13 cellular contexts compared by ENCODE assay signal in genomic region chr15:45180201-45180600, GRCh38. TPM values are rescaled to one million over a fixed set of nuclear protein-coding genes. Genes with fewer than 3 reads are reported as not detected.
A peak's percentile ranks its signal among the peaks of the same experiment; 100 is the strongest.
DNase-seq lines count a peak whose midpoint lies in the region; ATAC-seq lines count a peak whose summit lies in the region.
"Had no signal": no experiment of that assay in that cellular context is flagged by ENCODE, and none has a peak within 500 bp of the region (broad histone marks: within the 10 kb centered on the region; RNA-seq: fewer than 3 reads in every experiment).

No MANE protein-coding gene starts in this region.

- H3K4me1 Mint-ChIP-seq in activated CD8-positive, alpha-beta memory T cell treated with anti-CD3 and anti-CD28 coated beads, Interleukin-2, amount 10 ng/mL, durations not matched to agents 7 days and 5 days, result peaks cover 17% of the 10 kb centered on the region
- H3K4me1 Mint-ChIP-seq in effector memory CD8-positive, alpha-beta T cell (ENCODE audit: low read depth in 2 of 2), result peaks cover 10 to 15% of the 10 kb centered on the region in 2 donors
- H3K4me1 Mint-ChIP-seq in stimulated activated memory B cell treated with anti-CD40 and anti-IgM and Interleukin-4, amounts not matched to agents 10 μg/mL and 1 μg/mL and 100 μg/mL, for 72 hours, result peaks cover 35% of the 10 kb centered on the region

- H3K4me3 Mint-ChIP-seq in activated CD8-positive, alpha-beta memory T cell treated with anti-CD3 and anti-CD28 coated beads, Interleukin-2, amount 10 ng/mL, durations not matched to agents 7 days and 5 days, result no peak overlapping the region
- H3K4me3 Mint-ChIP-seq in effector memory CD8-positive, alpha-beta T cell, result peak overlapping the region; percentile 20 to 40
- no peak overlapping the region for H3K4me3 Mint-ChIP-seq in stimulated activated memory B cell treated with anti-CD40 and anti-IgM and Interleukin-4, amounts not matched to agents 10 μg/mL and 1 μg/mL and 100 μg/mL, for 72 hours

- ATAC-seq in activated CD8-positive, alpha-beta memory T cell treated with anti-CD3 and anti-CD28 coated beads, Interleukin-2, amount 10 ng/mL, durations not matched to agents 7 days and 5 days, result peak; percentile 80
- ATAC-seq in effector memory CD8-positive, alpha-beta T cell (replicated peaks), result peak; percentile 79
- no peak for ATAC-seq in stimulated activated memory B cell treated with anti-CD40 and anti-IgM and Interleukin-4, amounts not matched to agents 10 μg/mL and 1 μg/mL and 100 μg/mL, for 72 hours
- ATAC-seq in GM19455 (IDR thresholded peaks at IDR 0.05; ENCODE audit: unreplicated experiment), result no peak

- H3K9me3 Mint-ChIP-seq in activated CD8-positive, alpha-beta memory T cell treated with anti-CD3 and anti-CD28 coated beads, Interleukin-2, amount 10 ng/mL, durations not matched to agents 7 days and 5 days (ENCODE audit: low read depth), result no peaks in the 10 kb centered on the region
- no peaks in the 10 kb centered on the region for H3K9me3 Mint-ChIP-seq in effector memory CD8-positive, alpha-beta T cell
- H3K9me3 Mint-ChIP-seq in stimulated activated memory B cell treated with anti-CD40 and anti-IgM and Interleukin-4, amounts not matched to agents 10 μg/mL and 1 μg/mL and 100 μg/mL, for 72 hours, result no peaks in the 10 kb centered on the region

- H3K36me3 ChIP-seq in SJCRH30, result peaks cover 10% of the 10 kb centered on the region; the same call in 1 of the 2 replicates

- H3K9me3 ChIP-seq in SJCRH30 (replicated peaks), result no peaks in the 10 kb centered on the region
- H3K9me3 ChIP-seq: mucosa of descending colon had no signal

- peak overlapping the region; percentile 54 for H3K27ac Mint-ChIP-seq in activated CD8-positive, alpha-beta memory T cell treated with anti-CD3 and anti-CD28 coated beads, Interleukin-2, amount 10 ng/mL, durations not matched to agents 7 days and 5 days
- peak overlapping the region; percentile 6 to 9 for H3K27ac Mint-ChIP-seq in effector memory CD8-positive, alpha-beta T cell
- peak overlapping the region; percentile 45 for H3K27ac Mint-ChIP-seq in stimulated activated memory B cell treated with anti-CD40 and anti-IgM and Interleukin-4, amounts not matched to agents 10 μg/mL and 1 μg/mL and 100 μg/mL, for 72 hours

- H3K27me3 ChIP-seq in SJCRH30, result no peaks in the 10 kb centered on the region

- H3K4me1 ChIP-seq in SJCRH30, result peaks cover 60% of the 10 kb centered on the region

- peak; percentile 86 for DNase-seq in activated CD8-positive, alpha-beta memory T cell treated with anti-CD3 and anti-CD28 coated beads, Interleukin-2, amount 10 ng/mL, durations not matched to agents 7 days and 5 days
- DNase-seq in activated CD8-positive, alpha-beta memory T cell treated with anti-CD3 and anti-CD28 coated beads for 24 hours, result no peak
- peak; percentile 77 to 78 for DNase-seq in SJCRH30
- DNase-seq in effector memory CD8-positive, alpha-beta T cell, result peak in 1 of 3 experiments; percentile 21
- DNase-seq in islet precursor cell, result no peak
- DNase-seq in NCI-H2196 treated with DMSO at 0.1 percent for 48 hours (lab: John Stamatoyannopoulos, UW; ENCODE audit: unreplicated experiment), result no peak
- DNase-seq: caudate nucleus, DMS153, mucosa of descending colon, NCI-H226 had no signal

- H3K4me3 ChIP-seq in SJCRH30, result no peak overlapping the region
- H3K4me3 ChIP-seq: mucosa of descending colon had no signal

- H3K27ac ChIP-seq in SJCRH30, result peak overlapping the region; percentile 28

- CTCF ChIA-PET in activated CD8-positive, alpha-beta memory T cell treated with anti-CD3 and anti-CD28 coated beads, Interleukin-2, amount 10 ng/mL, durations not matched to agents 7 days and 5 days (lab: Charles Lee), result interaction anchor here (0.7 to 8.6 kb wide), 12 partner anchors 8 to 222 kb away, joined by 3 to 60 read pairs (median 6); a partner anchor contains a TSS

- H3K27me3 Mint-ChIP-seq in activated CD8-positive, alpha-beta memory T cell treated with anti-CD3 and anti-CD28 coated beads, Interleukin-2, amount 10 ng/mL, durations not matched to agents 7 days and 5 days, result no peaks in the 10 kb centered on the region
- H3K27me3 Mint-ChIP-seq in effector memory CD8-positive, alpha-beta T cell, result no peaks in the 10 kb centered on the region
- no peaks in the 10 kb centered on the region for H3K27me3 Mint-ChIP-seq in stimulated activated memory B cell treated with anti-CD40 and anti-IgM and Interleukin-4, amounts not matched to agents 10 μg/mL and 1 μg/mL and 100 μg/mL, for 72 hours

- no peaks in the 10 kb centered on the region for H3K36me3 Mint-ChIP-seq in activated CD8-positive, alpha-beta memory T cell treated with anti-CD3 and anti-CD28 coated beads, Interleukin-2, amount 10 ng/mL, durations not matched to agents 7 days and 5 days
- no peaks in the 10 kb centered on the region for H3K36me3 Mint-ChIP-seq in effector memory CD8-positive, alpha-beta T cell (ENCODE audit: insufficient read depth)
- peaks cover 44% of the 10 kb centered on the region for H3K36me3 Mint-ChIP-seq in stimulated activated memory B cell treated with anti-CD40 and anti-IgM and Interleukin-4, amounts not matched to agents 10 μg/mL and 1 μg/mL and 100 μg/mL, for 72 hours

RNA-seq across cellular contexts. Expression of gene SHF, which starts 7.6 kb away (rescaled TPM):
- 1 to 10 TPM; 2.2 to 4.5 TPM for total RNA-seq in activated CD8-positive, alpha-beta memory T cell treated with anti-CD3 and anti-CD28 coated beads, Interleukin-2, amount 10 ng/mL, durations not matched to agents 7 days and 5 days
- 22.1 and 22.9 TPM in 2 replicates for total RNA-seq in SJCRH30 (2014; rRNA removed; shearing (Covaris generic))

RNA-seq across cellular contexts. Expression of gene DUOX1, which starts 50.4 kb away (rescaled TPM):
- total RNA-seq in activated CD8-positive, alpha-beta memory T cell treated with anti-CD3 and anti-CD28 coated beads, Interleukin-2, amount 10 ng/mL, durations not matched to agents 7 days and 5 days, result under 1 TPM in 1 of 2 experiments, not detected in 1; 0.07 TPM
- total RNA-seq in SJCRH30 (2014; rRNA removed; shearing (Covaris generic)), result not detected in 2 replicates

RNA-seq across cellular contexts. Expression of gene DUOXA1, which starts 50.5 kb away (rescaled TPM):
- not detected for total RNA-seq in activated CD8-positive, alpha-beta memory T cell treated with anti-CD3 and anti-CD28 coated beads, Interleukin-2, amount 10 ng/mL, durations not matched to agents 7 days and 5 days
- 0.04 TPM in 1 of 2 replicates, not detected in the other for total RNA-seq in SJCRH30 (2014; rRNA removed; shearing (Covaris generic))
- total RNA-seq: skeletal muscle tissue had no signal

Comparison
In these comparisons a context has a peak if more than half of its experiments do, and no peak if none do; other contexts are left out.
1. DNase-seq: peak in activated CD8-positive, alpha-beta memory T cell treated with anti-CD3 and anti-CD28 coated beads, Interleukin-2, amount 10 ng/mL, durations not matched to agents 7 days and 5 days (single experiment) and SJCRH30 (2 of 2); none in activated CD8-positive, alpha-beta memory T cell treated with anti-CD3 and anti-CD28 coated beads for 24 hours (single experiment), islet precursor cell (single experiment) and NCI-H2196 treated with DMSO at 0.1 percent for 48 hours (single experiment).
2. ATAC-seq: peak in activated CD8-positive, alpha-beta memory T cell treated with anti-CD3 and anti-CD28 coated beads, Interleukin-2, amount 10 ng/mL, durations not matched to agents 7 days and 5 days (single experiment) and effector memory CD8-positive, alpha-beta T cell (single experiment); none in stimulated activated memory B cell treated with anti-CD40 and anti-IgM and Interleukin-4, amounts not matched to agents 10 μg/mL and 1 μg/mL and 100 μg/mL, for 72 hours (single experiment) and GM19455 (single experiment).
3. H3K4me3 Mint-ChIP-seq: peak in effector memory CD8-positive, alpha-beta T cell (2 of 2); none in activated CD8-positive, alpha-beta memory T cell treated with anti-CD3 and anti-CD28 coated beads, Interleukin-2, amount 10 ng/mL, durations not matched to agents 7 days and 5 days (single experiment) and stimulated activated memory B cell treated with anti-CD40 and anti-IgM and Interleukin-4, amounts not matched to agents 10 μg/mL and 1 μg/mL and 100 μg/mL, for 72 hours (single experiment).
4. Peak in every context shown above with its lines, with median percentiles within 50 percentile points of each other: H3K27ac Mint-ChIP-seq.